ENCODE assay signal across 11 cellular contexts in the genomic region with DNA sequence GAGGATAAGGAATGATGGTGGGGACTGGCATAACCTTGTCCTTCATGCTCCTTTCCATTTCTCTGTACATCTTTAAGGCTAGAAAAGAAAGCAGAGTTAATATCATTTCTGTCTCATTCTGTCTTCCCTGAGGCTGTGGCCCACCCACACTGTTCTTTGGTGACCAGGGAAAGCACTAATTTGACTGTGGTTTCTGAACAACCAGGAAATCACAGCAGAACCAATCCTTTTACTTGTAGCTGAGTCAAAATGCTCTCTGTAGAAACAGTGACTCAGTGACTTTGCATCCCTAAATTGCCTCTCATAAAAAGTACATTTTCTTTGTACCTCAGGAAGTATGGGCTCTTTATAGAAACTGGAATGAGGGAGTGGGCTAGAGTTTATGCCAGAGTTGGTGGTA. TPM values are rescaled to one million over a fixed set of nuclear protein-coding genes. Genes with fewer than 3 reads are reported as not detected.
A peak's percentile ranks its signal among the peaks of the same experiment; 100 is the strongest.
DNase-seq lines count a peak whose midpoint lies in the region; ATAC-seq and TF ChIP-seq lines count a peak whose summit lies in the region.
"Had no signal": no experiment of that assay in that cellular context is flagged by ENCODE, and none has a peak within 500 bp of the region (broad histone marks: within the 10 kb centered on the region; RNA-seq: fewer than 3 reads in every experiment).

No MANE protein-coding gene starts in this region.

- in situ Hi-C loops in G401 (cut with HindIII; ENCODE audit: low sequenced_read_pairs): no loop called here

- no peak for TF ChIP-seq POLR2A in stomach (IDR thresholded peaks at IDR 0.05)

- H3K4me3 ChIP-seq in ACC112 (ENCODE audit: low read depth, low read length): no peak overlapping the region
- H3K4me3 ChIP-seq in stomach: no peak overlapping the region
- H3K4me3 ChIP-seq: cardiac muscle cell, lung had no signal

- H3K9me3 ChIP-seq in stomach: no peaks in the 10 kb centered on the region

- intact Hi-C loops in stomach (cut with DNase I; ENCODE audit: low total_unique reads): no loop called here

- H3K27ac Mint-ChIP-seq in T-cell: no peak overlapping the region
- H3K27ac Mint-ChIP-seq: CD4-positive, alpha-beta memory T cell had no signal

- H3K27me3 Mint-ChIP-seq in T-cell: peaks cover 15% of the 10 kb centered on the region in 2 donors

- H3K36me3 Mint-ChIP-seq in T-cell: no peaks in the 10 kb centered on the region
- H3K36me3 Mint-ChIP-seq: CD4-positive, alpha-beta memory T cell had no signal

- peak overlapping the region; percentile 41 for H2AFZ ChIP-seq in ACC112 (ENCODE audit: low read length, unreplicated experiment)

- H3K27me3 ChIP-seq in ACC112 (ENCODE audit: insufficient read depth, low read length) (no peaks in the 10 kb centered on the region), stomach (no peaks in the 10 kb centered on the region)
- H3K27me3 ChIP-seq: cardiac muscle cell had no signal

- POLR2A ChIA-PET in T-cell (lab: Charles Lee): no interaction called here

- no peak overlapping the region for H3K4me3 Mint-ChIP-seq in T-cell
- H3K4me3 Mint-ChIP-seq: CD4-positive, alpha-beta memory T cell had no signal

- H3K27ac ChIP-seq in ACC112 (ENCODE audit: low read depth, low read length): peak overlapping the region; percentile 43
- H3K27ac ChIP-seq in stomach: no peak overlapping the region
- H3K27ac ChIP-seq: cardiac muscle cell had no signal

- H3K4me1 ChIP-seq in ACC112 (ENCODE audit: control insufficient read depth, insufficient read depth, low read length, unreplicated experiment): peaks cover 9% of the 10 kb centered on the region
- peaks cover 5 to 23% (median 17%) of the 10 kb centered on the region in 4 donors for H3K4me1 ChIP-seq in stomach

- no peaks in the 10 kb centered on the region for H3K4me1 Mint-ChIP-seq in T-cell

- peak; percentile 87 for ATAC-seq in GM18870 (IDR thresholded peaks at IDR 0.05; ENCODE audit: unreplicated experiment)
- ATAC-seq in HG02798 (IDR thresholded peaks at IDR 0.05; ENCODE audit: poor library complexity, unreplicated experiment): peak; percentile 92
- no peak for ATAC-seq in T-cell (replicated peaks in 1 of 4)

- H3K79me2 ChIP-seq in ACC112 (ENCODE audit: control insufficient read depth, insufficient read depth, low read length, unreplicated experiment): no peaks in the 10 kb centered on the region

- TF ChIP-seq EP300 in stomach (IDR thresholded peaks at IDR 0.05): no peak

- H3K36me3 ChIP-seq in ACC112 (ENCODE audit: insufficient read depth, low read length): no peaks in the 10 kb centered on the region
- H3K36me3 ChIP-seq in stomach: peaks cover 0 to 9% (median 0%) of the 10 kb centered on the region in 4 donors
- H3K36me3 ChIP-seq: cardiac muscle cell had no signal

- DNase-seq in SW480 (ENCODE audit: low spot score): peak; percentile 48
- DNase-seq in G401 (ENCODE audit: low spot score): no peak
- DNase-seq in activated CD4-positive, alpha-beta T cell treated with anti-CD3 and anti-CD28 coated beads for 1 hour: no peak
- no peak for DNase-seq in T-cell
- no peak for DNase-seq in stomach
- DNase-seq: CD4-positive, alpha-beta memory T cell had no signal

- CTCF ChIA-PET in T-cell (lab: Charles Lee): no interaction called here

- H3K9me3 Mint-ChIP-seq in T-cell: peaks cover 0 to 6% (median 0%) of the 10 kb centered on the region in 3 donors

- no peak for TF ChIP-seq CTCF in stomach (IDR thresholded peaks at IDR 0.05)

RNA-seq across cellular contexts. Expression of a gene that starts 28.1 kb away (rescaled TPM):
- total RNA-seq in G401 (2014; rRNA removed; shearing (Covaris generic)): not detected in 2 replicates
- total RNA-seq in T-cell: under 1 TPM in 1 of 5 donors, not detected in 4; 0.22 TPM
- 100 to 1,000 TPM in 1 of 5 donors, 10 to 100 TPM in 3, 1 to 10 TPM in 1; 2.9 to 189 (median 25.9) TPM for total RNA-seq in stomach
- polyA plus RNA-seq in stomach: 10 to 100 TPM; 19.5 to 47.5 (median 27.6) TPM
- total RNA-seq: cardiac muscle cell; CD4-positive, alpha-beta memory T cell had no signal
- polyA plus RNA-seq: cardiac muscle cell; CD4-positive, alpha-beta memory T cell had no signal

Comparison
In these comparisons a context has a peak if more than half of its experiments do, and no peak if none do; other contexts are left out.
1. ATAC-seq: peak in GM18870 (single experiment) and HG02798 (single experiment); none in T-cell (0 of 4).